In the genomic region with DNA sequence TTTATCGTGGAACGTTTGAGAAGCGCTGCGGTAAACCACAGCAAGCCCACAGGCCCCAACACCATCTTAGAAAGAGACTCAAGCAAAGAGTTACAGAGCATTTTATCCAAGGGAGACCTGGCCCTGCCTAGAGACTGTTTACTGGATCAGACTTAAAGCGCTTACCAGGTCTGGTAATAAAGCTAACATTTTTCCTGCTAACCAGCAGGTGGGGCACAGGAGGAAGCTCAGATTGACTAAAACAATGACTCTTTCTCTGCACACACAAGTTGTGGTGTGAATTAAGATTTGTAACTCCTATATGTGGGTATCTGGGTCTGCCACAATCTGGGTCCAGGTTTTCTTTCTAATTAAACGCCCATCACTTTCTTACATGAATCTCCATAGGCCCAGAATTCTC, we compare ENCODE assay signal across 8 cellular contexts.
DNase-seq lines count a peak whose midpoint lies in the region; ATAC-seq and TF ChIP-seq lines count a peak whose summit lies in the region.

No MANE protein-coding gene starts in this region.

- TF ChIP-seq CTCF in brain (conservative IDR thresholded peaks at IDR 0.05) (peak; percentile 46 to 62), osteocyte (IDR thresholded peaks at IDR 0.05) (peak; percentile 60), omental fat pad (IDR thresholded peaks at IDR 0.05) (no peak)

- H3K27ac Mint-ChIP-seq in brain (peak overlapping the region in 1 of 5 experiments; percentile 18), osteocyte (ENCODE audit: unreplicated experiment) (no peak overlapping the region)
- no peak overlapping the region for H3K27ac Mint-ChIP-seq in activated naive CD4-positive, alpha-beta T cell treated with anti-CD3 and anti-CD28 coated beads, Interleukin-2, amount 50 U/mL, for 72 hours

- H3K27me3 Mint-ChIP-seq in brain (peaks cover 39% of the 10 kb centered on the region), osteocyte (ENCODE audit: unreplicated experiment) (peaks cover 16% of the 10 kb centered on the region)

- H3K4me3 Mint-ChIP-seq in brain (no peak overlapping the region), osteocyte (ENCODE audit: unreplicated experiment) (no peak overlapping the region)

- no peak for ATAC-seq in omental fat pad (ENCODE audit: low FRiP score)
- no peak for ATAC-seq in activated naive CD4-positive, alpha-beta T cell treated with anti-CD3 and anti-CD28 coated beads, Interleukin-2, amount 50 U/mL, for 72 hours

- no peaks in the 10 kb centered on the region for H3K36me3 Mint-ChIP-seq in brain
- no peaks in the 10 kb centered on the region for H3K36me3 Mint-ChIP-seq in osteocyte (ENCODE audit: unreplicated experiment)
- H3K36me3 Mint-ChIP-seq in activated naive CD4-positive, alpha-beta T cell treated with anti-CD3 and anti-CD28 coated beads, Interleukin-2, amount 50 U/mL, for 72 hours: no peaks in the 10 kb centered on the region

- H3K9me3 Mint-ChIP-seq in brain (peaks cover 0 to 7% (median 0%) of the 10 kb centered on the region in 5 experiments), osteocyte (ENCODE audit: unreplicated experiment) (no peaks in the 10 kb centered on the region)
- H3K9me3 Mint-ChIP-seq in activated naive CD4-positive, alpha-beta T cell treated with anti-CD3 and anti-CD28 coated beads, Interleukin-2, amount 50 U/mL, for 72 hours: no peaks in the 10 kb centered on the region

- DNase-seq in NCI-H1092 treated with DMSO at 0.1 percent for 48 hours (lab: John Stamatoyannopoulos, UW): peak; percentile 32
- no peak for DNase-seq in NCI-H1092 (lab: John Stamatoyannopoulos, UW)
- DNase-seq in NCI-H146 (lab: John Stamatoyannopoulos, UW): peak; percentile 60
- DNase-seq in osteocyte (ENCODE audit: extremely low spot score, unreplicated experiment): peak; percentile 46
- DNase-seq in omental fat pad (ENCODE audit: low spot score): no peak
- DNase-seq in activated gamma-delta T cell (lab: John Stamatoyannopoulos, UW): no peak
- no peak for DNase-seq in activated naive CD4-positive, alpha-beta T cell treated with anti-CD3 and anti-CD28 coated beads, Interleukin-2, amount 50 U/mL, for 72 hours (ENCODE audit: low spot score in 2 of 2)

- H3K4me1 Mint-ChIP-seq in brain (peaks cover 8% of the 10 kb centered on the region), osteocyte (ENCODE audit: unreplicated experiment) (peaks cover 12% of the 10 kb centered on the region)

Comparison
In these comparisons a context has a peak if more than half of its experiments do, and no peak if none do; other contexts are left out.
1. DNase-seq: peak in NCI-H1092 treated with DMSO at 0.1 percent for 48 hours (single experiment), NCI-H146 (single experiment) and osteocyte (single experiment); none in NCI-H1092 (single experiment), omental fat pad (single experiment), activated gamma-delta T cell (single experiment) and activated naive CD4-positive, alpha-beta T cell treated with anti-CD3 and anti-CD28 coated beads, Interleukin-2, amount 50 U/mL, for 72 hours (0 of 2).
2. CTCF ChIP-seq: peak in brain (2 of 2) and osteocyte (single experiment); none in omental fat pad (0 of 3).